In the genomic region with DNA sequence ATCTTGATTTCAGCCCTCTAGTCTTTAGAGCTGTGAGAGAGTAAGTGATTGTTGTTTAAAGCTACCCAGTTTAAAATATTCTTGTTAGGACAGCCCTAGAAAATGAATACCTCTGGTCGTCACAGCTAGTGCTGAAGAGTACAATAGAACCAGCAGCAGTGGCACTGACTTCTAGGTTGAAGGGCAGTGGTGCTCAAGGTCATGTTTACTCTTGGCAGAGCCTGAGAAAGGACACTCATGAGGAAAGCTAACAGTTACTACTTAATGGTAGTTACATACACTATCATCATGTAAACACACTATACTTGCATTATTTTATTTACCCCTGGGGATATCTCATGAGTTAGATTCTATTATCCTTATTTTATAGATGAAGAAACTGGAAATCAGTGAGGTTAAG, we compare ENCODE assay signal across 23 cellular contexts.
DNase-seq lines count a peak whose midpoint lies in the region; ATAC-seq, FAIRE-seq and TF ChIP-seq lines count a peak whose summit lies in the region.
"Had no signal": no experiment of that assay in that cellular context is flagged by ENCODE, and none has a peak within 500 bp of the region (broad histone marks: within the 10 kb centered on the region; RNA-seq: fewer than 3 reads in every experiment).

No MANE protein-coding gene starts in this region.

- 31% methylated on average over 1 of the region's 1 CpG for WGBS in K562 (ENCODE audit: insufficient coverage, low coverage, missing lambda C conversion rate)
- WGBS in HepG2 (ENCODE audit: low lambda C conversion rate): 0% methylated on average over 1 of the region's 1 CpG

- no peak overlapping the region for H3K27ac ChIP-seq in K562 (ENCODE audit: extremely low read depth, low read depth, low read length)
- no peak overlapping the region for H3K27ac ChIP-seq in HepG2 (ENCODE audit: extremely low read length, insufficient read depth, low read length)
- H3K27ac ChIP-seq: A549; BLaER1 treated with 17β-estradiol and CSF1 and Interleukin-3, amounts not matched to agents 10 nM and 100 nM; GM23248 had no signal

- TF ChIP-seq CTCF in K562 (IDR thresholded peaks at IDR 0.05 in 2 of 3, conservative IDR thresholded peaks at IDR 0.05 in 1 of 3; ENCODE audit: insufficient read depth in 2 of 3, low read depth in 1 of 3, low read length in 3 of 3): no peak
- TF ChIP-seq CTCF in HepG2 (CRISPR knock-in tag; IDR thresholded peaks at IDR 0.05): no peak

- H3K4me2 ChIP-seq in K562 (ENCODE audit: insufficient read depth, low read length): no peak overlapping the region
- H3K4me2 ChIP-seq in HepG2 (ENCODE audit: low read depth, low read length): no peak overlapping the region
- H3K4me2 ChIP-seq: A549; BLaER1 treated with 17β-estradiol and CSF1 and Interleukin-3, amounts not matched to agents 10 nM and 100 nM had no signal

- in situ Hi-C loops in K562 (cut with MboI): loop anchor here (5.0 kb wide), 1 partner anchor 158 kb away; no protein-coding TSS in a partner anchor
- in situ Hi-C loops in HepG2 (cut with HindIII; ENCODE audit: extremely low pct_ligation_motif_present, low pct_unique_long_range_greater_than_20kb): no loop called here

- H3K4me1 ChIP-seq in K562 (replicated peaks in 1 of 2; ENCODE audit: control insufficient read depth in 2 of 2, insufficient read depth in 2 of 2, low read length in 2 of 2) (no peaks in the 10 kb centered on the region), HepG2 (ENCODE audit: insufficient read depth, low read length) (no peaks in the 10 kb centered on the region)
- H3K4me1 ChIP-seq: A549; BE2C; BLaER1 treated with 17β-estradiol and CSF1 and Interleukin-3, amounts not matched to agents 10 nM and 100 nM had no signal

- no peak for TF ChIP-seq RAD21 in K562 (CRISPR knock-in tag; conservative IDR thresholded peaks at IDR 0.05 in 1 of 2, IDR thresholded peaks at IDR 0.05 in 1 of 2)
- no peak for TF ChIP-seq RAD21 in HepG2 (CRISPR knock-in tag; IDR thresholded peaks at IDR 0.05)

- ATAC-seq in K562: no peak
- peak; percentile 39; the same call in 1 of the 3 replicates for ATAC-seq in HepG2
- ATAC-seq in HG03039 (IDR thresholded peaks at IDR 0.05; ENCODE audit: unreplicated experiment): no peak
- ATAC-seq: A549, GM12878, HCT116 had no signal

- H2AFZ ChIP-seq in K562 (ENCODE audit: low read depth, low read length): peak overlapping the region; percentile 44; the same call in 1 of the 2 replicates
- H2AFZ ChIP-seq in HepG2 (ENCODE audit: low read length): no peak overlapping the region
- H2AFZ ChIP-seq: GM23248 had no signal

- no peaks in the 10 kb centered on the region for H3K9me1 ChIP-seq in K562 (ENCODE audit: control insufficient read depth, insufficient read depth, low read length)

- TF ChIP-seq EP300 in K562 (IDR thresholded peaks at IDR 0.05; ENCODE audit: low read length) (no peak), HepG2 (IDR thresholded peaks at IDR 0.05; ENCODE audit: low read depth in 2 of 2, low read length in 2 of 2) (no peak), HepG2 (CRISPR knock-in tag; IDR thresholded peaks at IDR 0.05; ENCODE audit: borderline replicate concordance) (no peak)

- CTCF ChIA-PET in K562 (lab: Yijun Ruan, JAX; ENCODE audit: low intra/inter-chr PET ratio): no interaction called here
- CTCF ChIA-PET in HepG2 (lab: Yijun Ruan, JAX; ENCODE audit: low intra/inter-chr PET ratio, low total read pairs): no interaction called here

- no peak for FAIRE-seq in K562 (lab: Jason Lieb, UNC)
- FAIRE-seq in HepG2 (lab: Jason Lieb, UNC): no peak
- FAIRE-seq: A549, GM12878, GM19239 had no signal

- H4K20me1 ChIP-seq in K562 (replicated peaks; ENCODE audit: control insufficient read depth, insufficient read depth, low read length) (no peaks in the 10 kb centered on the region), HepG2 (ENCODE audit: insufficient read depth, low read length) (no peaks in the 10 kb centered on the region)
- H4K20me1 ChIP-seq: BLaER1 treated with 17β-estradiol and CSF1 and Interleukin-3, amounts not matched to agents 10 nM and 100 nM had no signal

- H3K4me3 ChIP-seq in K562 (no peak overlapping the region), HepG2 (replicated peaks in 1 of 3; ENCODE audit: insufficient read depth in 1 of 3, low read depth in 2 of 3, low read length in 3 of 3) (no peak overlapping the region)
- H3K4me3 ChIP-seq: A549; BLaER1 treated with 17β-estradiol and CSF1 and Interleukin-3, amounts not matched to agents 10 nM and 100 nM; GM12878; GM23248 had no signal

- peaks cover 0 to 4% of the 10 kb centered on the region in 2 experiments; a peak in 3 of 5 replicates for H3K27me3 ChIP-seq in K562 (ENCODE audit: control insufficient read depth in 2 of 2, insufficient read depth in 2 of 2, low read length in 2 of 2)
- H3K27me3 ChIP-seq in HepG2 (ENCODE audit: control insufficient read depth in 1 of 2, insufficient read depth in 2 of 2, low read length in 2 of 2): no peaks in the 10 kb centered on the region
- H3K27me3 ChIP-seq: BE2C; BLaER1 treated with 17β-estradiol and CSF1 and Interleukin-3, amounts not matched to agents 10 nM and 100 nM had no signal

- H3K9ac ChIP-seq in K562 (ENCODE audit: insufficient read depth in 1 of 2, low read depth in 2 of 2, low read length in 2 of 2) (no peak overlapping the region), HepG2 (ENCODE audit: insufficient read depth, low read depth, low read length) (no peak overlapping the region)
- H3K9ac ChIP-seq: BLaER1 treated with 17β-estradiol and CSF1 and Interleukin-3, amounts not matched to agents 10 nM and 100 nM; GM23248 had no signal

- POLR2A ChIA-PET in K562 (lab: Yijun Ruan, JAX): no interaction called here
- POLR2A ChIA-PET in HepG2 (lab: Yijun Ruan, JAX): no interaction called here

- peak; percentile 38 for DNase-seq in OCI-M1 (lab: John Stamatoyannopoulos, UW)
- DNase-seq in K562 (ENCODE audit: extremely low read depth in 1 of 4, low spot score in 3 of 4): no peak
- no peak for DNase-seq in HepG2 (ENCODE audit: low spot score)
- no peak for DNase-seq in NCI-H345 treated with DMSO at 0.1 percent for 48 hours (lab: John Stamatoyannopoulos, UW; ENCODE audit: unreplicated experiment)
- DNase-seq in NCI-H187 treated with DMSO at 0.1 percent for 48 hours (lab: John Stamatoyannopoulos, UW): no peak
- DNase-seq: 8988T; ACHN; AML-193; BE2C; Calu3; CD4-positive, alpha-beta memory T cell; COR-L47; DMS79; EL; GDM1; GM23248; H9 had no signal

- H3K36me3 ChIP-seq in K562 (ENCODE audit: control insufficient read depth, insufficient read depth, low read length) (no peaks in the 10 kb centered on the region), HepG2 (replicated peaks in 1 of 2; ENCODE audit: control insufficient read depth in 1 of 2, insufficient read depth in 2 of 2, low read length in 2 of 2) (no peaks in the 10 kb centered on the region)
- H3K36me3 ChIP-seq: BE2C; BLaER1 treated with 17β-estradiol and CSF1 and Interleukin-3, amounts not matched to agents 10 nM and 100 nM had no signal

- intact Hi-C loops in K562 (cut with micrococcal nuclease): no loop called here
- intact Hi-C loops in HepG2 (cut with micrococcal nuclease; ENCODE audit: unreplicated experiment): no loop called here

- TF ChIP-seq POLR2A in K562 (conservative IDR thresholded peaks at IDR 0.05) (no peak), HepG2 (IDR thresholded peaks at IDR 0.05; ENCODE audit: insufficient read depth in 1 of 2, low read depth in 2 of 2, low read length in 2 of 2) (no peak)

- BruUV-seq in K562 (replicated peaks; lab: Mats Ljungman, UMichigan) (no TSS peak), HepG2 (replicated peaks; lab: Mats Ljungman, UMichigan) (no TSS peak)

- no peaks in the 10 kb centered on the region for H3K79me2 ChIP-seq in K562 (ENCODE audit: control insufficient read depth, insufficient read depth, low read length)
- no peaks in the 10 kb centered on the region for H3K79me2 ChIP-seq in HepG2 (ENCODE audit: insufficient read depth, low read length)

- H3K9me3 ChIP-seq in K562 (replicated peaks; ENCODE audit: control insufficient read depth, insufficient read depth, low read depth, low read length) (no peaks in the 10 kb centered on the region), HepG2 (ENCODE audit: low read length) (no peaks in the 10 kb centered on the region)
- H3K9me3 ChIP-seq: A549, BE2C had no signal

TF ChIP-seq in K562, 482 proteins besides CTCF, POLR2A, EP300 and RAD21 (continues in another document):
- TF ChIP-seq NCOA1 (IDR thresholded peaks at IDR 0.05; ENCODE audit: low read depth) (no peak), CXXC5 (CRISPR knock-in tag; IDR thresholded peaks at IDR 0.05) (no peak), ARNT (IDR thresholded peaks at IDR 0.05) (no peak), HSF4 (CRISPR knock-in tag; IDR thresholded peaks at IDR 0.05; ENCODE audit: borderline replicate concordance) (no peak), NR4A1 (CRISPR knock-in tag; IDR thresholded peaks at IDR 0.05) (no peak), NR4A1 (tag; IDR thresholded peaks at IDR 0.05) (no peak), ZNF3 (CRISPR knock-in tag; IDR thresholded peaks at IDR 0.05) (no peak), BRF1 (IDR thresholded peaks at IDR 0.05; ENCODE audit: borderline replicate concordance, extremely low read depth, insufficient read length) (no peak), RB1 (IDR thresholded peaks at IDR 0.05; ENCODE audit: low read depth) (no peak), CBX2 (IDR thresholded peaks at IDR 0.05; ENCODE audit: insufficient read depth, low read length, poor library complexity, severe bottlenecking) (no peak), ZNF507 (tag; conservative IDR thresholded peaks at IDR 0.05) (no peak), SIN3B (IDR thresholded peaks at IDR 0.05; ENCODE audit: low read depth) (no peak), NRF1 (conservative IDR thresholded peaks at IDR 0.05 in 1 of 2, IDR thresholded peaks at IDR 0.05 in 1 of 2) (no peak)

TF ChIP-seq in HepG2, 621 proteins besides CTCF, POLR2A, EP300 and RAD21 (continues in another document):
- TF ChIP-seq IRF2 (CRISPR knock-in tag; IDR thresholded peaks at IDR 0.05) (no peak), CBX2 (IDR thresholded peaks at IDR 0.05; ENCODE audit: low read depth, low read length) (no peak), CBX2 (CRISPR knock-in tag; IDR thresholded peaks at IDR 0.05; ENCODE audit: low read depth) (no peak), HNRNPH1 (optimal IDR thresholded peaks at IDR 0.05; ENCODE audit: low read depth, low read length) (no peak), ZNF616 (CRISPR knock-in tag; IDR thresholded peaks at IDR 0.05; ENCODE audit: low read depth) (no peak), CREM (IDR thresholded peaks at IDR 0.05) (no peak), CREM (CRISPR knock-in tag; IDR thresholded peaks at IDR 0.05) (no peak)
- TF ChIP-seq, protein P1, sequence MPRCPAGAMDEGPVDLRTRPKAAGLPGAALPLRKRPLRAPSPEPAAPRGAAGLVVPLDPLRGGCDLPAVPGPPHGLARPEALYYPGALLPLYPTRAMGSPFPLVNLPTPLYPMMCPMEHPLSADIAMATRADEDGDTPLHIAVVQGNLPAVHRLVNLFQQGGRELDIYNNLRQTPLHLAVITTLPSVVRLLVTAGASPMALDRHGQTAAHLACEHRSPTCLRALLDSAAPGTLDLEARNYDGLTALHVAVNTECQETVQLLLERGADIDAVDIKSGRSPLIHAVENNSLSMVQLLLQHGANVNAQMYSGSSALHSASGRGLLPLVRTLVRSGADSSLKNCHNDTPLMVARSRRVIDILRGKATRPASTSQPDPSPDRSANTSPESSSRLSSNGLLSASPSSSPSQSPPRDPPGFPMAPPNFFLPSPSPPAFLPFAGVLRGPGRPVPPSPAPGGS (CRISPR knock-in tag; IDR thresholded peaks at IDR 0.05): no peak
